In the genomic region with DNA sequence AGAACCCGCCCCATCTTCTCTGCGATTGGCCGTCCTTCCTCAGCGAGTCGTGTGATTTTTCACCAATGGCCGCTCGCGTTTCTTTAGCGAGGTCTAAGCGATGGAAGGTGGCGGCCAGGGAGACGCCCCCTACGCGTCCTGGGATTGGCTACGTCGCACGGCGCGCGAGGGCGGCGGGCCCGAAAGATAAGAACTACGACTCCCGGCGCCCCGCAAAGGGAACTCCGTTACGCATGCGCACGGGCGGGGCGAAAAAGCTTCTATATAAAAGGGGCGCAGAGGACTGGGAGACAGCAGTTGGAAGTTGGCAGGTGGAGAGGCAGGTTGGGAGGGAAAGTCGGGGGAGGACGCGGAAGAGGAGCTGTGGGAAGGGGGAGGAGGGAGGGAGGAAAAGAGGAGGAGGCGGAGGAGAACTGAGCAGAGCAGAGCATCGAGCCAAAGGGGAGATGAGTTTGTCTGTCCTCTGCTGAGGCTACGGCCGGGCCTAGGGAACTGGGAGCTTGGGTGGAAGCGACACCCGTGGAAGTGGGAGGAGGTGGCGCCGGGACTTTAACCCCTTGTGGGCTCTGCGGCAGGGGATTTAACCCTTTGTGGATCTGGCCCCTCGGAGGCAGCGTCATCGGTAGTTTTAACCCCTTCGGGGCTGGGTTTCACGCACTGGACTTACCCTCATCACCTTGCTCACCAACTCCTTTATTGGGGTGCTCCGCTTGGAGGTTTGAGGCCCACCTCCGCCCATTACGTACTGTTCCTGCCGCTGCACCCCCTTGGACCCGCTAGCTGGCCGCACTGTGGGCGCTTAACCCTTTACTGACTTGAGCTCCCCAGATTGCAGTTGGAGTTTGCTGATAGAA, we compare ENCODE assay signal across 8 cellular contexts. TPM values are rescaled to one million over a fixed set of nuclear protein-coding genes. Genes with fewer than 3 reads are reported as not detected.
A peak's percentile ranks its signal among the peaks of the same experiment; 100 is the strongest.
DNase-seq lines count a peak whose midpoint lies in the region; ATAC-seq, FAIRE-seq and TF ChIP-seq lines count a peak whose summit lies in the region.

A gene with protein sequence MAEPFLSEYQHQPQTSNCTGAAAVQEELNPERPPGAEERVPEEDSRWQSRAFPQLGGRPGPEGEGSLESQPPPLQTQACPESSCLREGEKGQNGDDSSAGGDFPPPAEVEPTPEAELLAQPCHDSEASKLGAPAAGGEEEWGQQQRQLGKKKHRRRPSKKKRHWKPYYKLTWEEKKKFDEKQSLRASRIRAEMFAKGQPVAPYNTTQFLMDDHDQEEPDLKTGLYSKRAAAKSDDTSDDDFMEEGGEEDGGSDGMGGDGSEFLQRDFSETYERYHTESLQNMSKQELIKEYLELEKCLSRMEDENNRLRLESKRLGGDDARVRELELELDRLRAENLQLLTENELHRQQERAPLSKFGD (plus strand): TSS at position 293 of the 854 bp plus-strand sequence. CDS start 716 bp downstream, outside the sequence.

- H3K27me3 ChIP-seq in bronchial epithelial cell (ENCODE audit: control insufficient read depth, insufficient read depth, low read length) = no peaks in the 10 kb centered on the region
- no peaks in the 10 kb centered on the region for H3K27me3 ChIP-seq in iPS-20b (ENCODE audit: insufficient read depth, low read length)

- in situ Hi-C loops in ACHN (cut with HindIII; ENCODE audit: low pct_ligation_motif_present, low pct_unique_long_range_greater_than_20kb, low sequenced_read_pairs) = no loop called here

- no peaks in the 10 kb centered on the region for H3K36me3 ChIP-seq in bronchial epithelial cell (ENCODE audit: control insufficient read depth, insufficient read depth, low read length)
- no peaks in the 10 kb centered on the region for H3K36me3 ChIP-seq in iPS-20b (ENCODE audit: insufficient read depth, low read depth, low read length)

- H3K4me1 ChIP-seq in iPS-20b (ENCODE audit: insufficient read depth, low read length) = peaks cover 11% of the 10 kb centered on the region; the same call in 1 of the 2 replicates

- H3K9ac ChIP-seq in iPS-20b (ENCODE audit: low read depth, low read length) = peak within 1 kb of the TSS; percentile 98

- ATAC-seq in GM18907 (IDR thresholded peaks at IDR 0.05; ENCODE audit: unreplicated experiment) (peak; percentile 63), HG03159 (IDR thresholded peaks at IDR 0.05; ENCODE audit: unreplicated experiment) (peak; percentile 63)

- H3K27ac ChIP-seq in iPS-20b (ENCODE audit: low read length) (peak within 1 kb of the TSS; percentile 88), skin epidermis (peak within 1 kb of the TSS; percentile 94 to 100 (median 98))

- DNase-seq in ACHN (peak; percentile 100), NCI-H2227 treated with DMSO at 0.1 percent for 48 hours (lab: John Stamatoyannopoulos, UW) (peak; percentile 99), bronchial epithelial cell (ENCODE audit: low read depth) (peak; percentile 94)

- H3K4me3 ChIP-seq in WI38 (ENCODE audit: low read depth, low read length) (peak within 1 kb of the TSS; percentile 86), bronchial epithelial cell (ENCODE audit: low read depth, low read length) (peak within 1 kb of the TSS; percentile 70), iPS-20b (ENCODE audit: low read length) (peak within 1 kb of the TSS; percentile 95), skin epidermis (peak within 1 kb of the TSS; percentile 60 to 84 (median 69))

- no peak for FAIRE-seq in bronchial epithelial cell (lab: Jason Lieb, UNC)

- TF ChIP-seq CTCF in WI38 (IDR thresholded peaks at IDR 0.05; ENCODE audit: low read depth, low read length) (no peak), bronchial epithelial cell (IDR thresholded peaks at IDR 0.05; ENCODE audit: insufficient read depth, low read length, severe bottlenecking) (no peak)

- H3K9me3 ChIP-seq in iPS-20b (ENCODE audit: insufficient read depth, low read depth, low read length) = no peaks in the 10 kb centered on the region

RNA-seq across cellular contexts. Expression of the gene that starts here (rescaled TPM):
- total RNA-seq in bronchial epithelial cell = 7.1 and 12.5 TPM in 2 replicates

Comparison
In these comparisons a context has a peak if more than half of its experiments do, and no peak if none do; other contexts are left out.
1. Peak in every context shown above with its lines: DNase-seq, ATAC-seq, H3K4me3 ChIP-seq and H3K27ac ChIP-seq.